In the genomic region with DNA sequence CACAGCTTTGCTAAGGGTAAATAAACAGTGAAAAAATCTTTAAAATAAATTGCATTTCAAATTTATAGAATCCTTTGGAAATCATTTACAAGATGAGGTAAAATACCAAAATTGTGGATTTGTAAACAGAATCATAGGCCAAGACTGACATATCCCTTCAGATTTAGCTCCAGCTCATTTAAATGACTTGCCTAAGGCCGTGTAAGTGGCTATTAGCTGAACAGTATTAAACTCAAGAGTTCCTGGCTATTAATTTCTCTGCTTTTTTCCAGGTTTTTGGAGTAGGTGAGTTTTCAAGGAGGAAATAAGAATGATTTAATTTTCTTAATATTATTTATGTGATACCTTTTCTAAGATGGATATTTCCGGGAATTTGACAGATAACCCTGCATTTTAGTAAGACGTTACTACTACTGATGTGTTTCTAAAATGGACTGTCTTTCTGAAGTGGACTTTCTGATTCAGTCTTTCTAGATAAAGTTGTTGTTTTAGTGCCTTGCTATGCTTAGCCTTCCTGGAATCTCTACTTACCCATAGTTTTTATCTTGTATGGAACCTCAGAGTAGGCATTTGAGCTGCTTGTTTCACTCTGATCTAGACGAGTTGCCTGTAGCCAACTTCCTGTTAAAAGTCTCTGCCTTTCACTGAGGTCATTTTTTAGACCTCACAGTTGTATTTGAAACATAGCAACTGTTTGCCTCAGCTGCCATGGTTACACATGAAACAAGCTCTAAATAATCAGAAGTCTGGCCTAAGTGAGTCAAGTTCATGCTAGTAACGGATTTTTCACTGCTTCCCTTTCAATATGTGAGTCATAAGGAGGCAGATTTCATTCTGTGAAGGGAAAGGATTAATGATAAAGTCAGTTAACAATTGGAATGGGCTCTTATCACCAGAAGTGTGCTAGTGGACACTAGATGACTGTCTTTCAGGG, we compare ENCODE assay signal across 8 cellular contexts.
DNase-seq lines count a peak whose midpoint lies in the region; ATAC-seq, FAIRE-seq and TF ChIP-seq lines count a peak whose summit lies in the region.

No MANE protein-coding gene starts in this region.

- peaks cover 9% of the 10 kb centered on the region for H3K4me1 Mint-ChIP-seq in progenitor cell of endocrine pancreas (ENCODE audit: low read depth)

- peaks cover 39% of the 10 kb centered on the region for H3K36me3 Mint-ChIP-seq in progenitor cell of endocrine pancreas (ENCODE audit: insufficient read depth)

- peak; percentile 58 for FAIRE-seq in GM12891 (lab: Jason Lieb, UNC)

- peak; percentile 85 for ATAC-seq in GM21825 (IDR thresholded peaks at IDR 0.05; ENCODE audit: unreplicated experiment)

- TF ChIP-seq CTCF in fibroblast of pulmonary artery (IDR thresholded peaks at IDR 0.05; ENCODE audit: low read length, missing control alignments), result no peak
- no peak for TF ChIP-seq CTCF in progenitor cell of endocrine pancreas (IDR thresholded peaks at IDR 0.05; ENCODE audit: unreplicated experiment)

- H3K27ac Mint-ChIP-seq in progenitor cell of endocrine pancreas, result peak overlapping the region; percentile 79

- peak overlapping the region; percentile 11 for H3K4me3 ChIP-seq in fibroblast of pulmonary artery (replicated peaks; ENCODE audit: low read depth, low read length)

- DNase-seq in GM12891 (ENCODE audit: insufficient read length, low spot score) (no peak), Kasumi-1 (lab: John Stamatoyannopoulos, UW) (peak; percentile 73 to 77), fibroblast of pulmonary artery (ENCODE audit: low read depth) (peak; percentile 99), progenitor cell of endocrine pancreas (ENCODE audit: low spot score, unreplicated experiment) (no peak), head of caudate nucleus (no peak), NCI-H2171 (lab: John Stamatoyannopoulos, UW) (no peak)
- peak; percentile 41 for DNase-seq in activated CD8-positive, alpha-beta memory T cell treated with anti-CD3 and anti-CD28 coated beads, Interleukin-2, amount 50 U/mL, for 4 hours

- H3K9me3 Mint-ChIP-seq in progenitor cell of endocrine pancreas (ENCODE audit: low read depth), result no peaks in the 10 kb centered on the region

- intact Hi-C loops in head of caudate nucleus (cut with DNase I), result no loop called here

- H3K27me3 Mint-ChIP-seq in progenitor cell of endocrine pancreas, result no peaks in the 10 kb centered on the region

- H3K4me3 Mint-ChIP-seq in progenitor cell of endocrine pancreas (ENCODE audit: low read depth), result no peak overlapping the region

- no peak for TF ChIP-seq POLR2A in GM12891 (IDR thresholded peaks at IDR 0.05; ENCODE audit: low read depth, low read length)

TF ChIP-seq in GM12891, 5 proteins besides CTCF, POLR2A, EP300 and RAD21:
- TF ChIP-seq TAF1 (IDR thresholded peaks at IDR 0.05; ENCODE audit: low read depth, low read length) (no peak), SPI1 (IDR thresholded peaks at IDR 0.05; ENCODE audit: low read depth, low read length) (no peak), PAX5 (IDR thresholded peaks at IDR 0.05; ENCODE audit: insufficient read depth, low read length, severe bottlenecking) (no peak), POU2F2 (IDR thresholded peaks at IDR 0.05; ENCODE audit: low read depth, low read length) (no peak), POLR2AphosphoS5 (IDR thresholded peaks at IDR 0.05; ENCODE audit: low read depth, low read length) (no peak)

Comparison
In these comparisons a context has a peak if more than half of its experiments do, and no peak if none do; other contexts are left out.
1. DNase-seq: peak in Kasumi-1 (2 of 2), activated CD8-positive, alpha-beta memory T cell treated with anti-CD3 and anti-CD28 coated beads, Interleukin-2, amount 50 U/mL, for 4 hours (single experiment) and fibroblast of pulmonary artery (single experiment); none in GM12891 (single experiment), progenitor cell of endocrine pancreas (single experiment), head of caudate nucleus (0 of 42) and NCI-H2171 (single experiment).